1 cellular context compared by ENCODE assay signal in genomic region chr5:120239076-120239475, GRCh38.
TF ChIP-seq lines count a peak whose summit lies in the region.

No MANE protein-coding gene starts in this region.

TF ChIP-seq in H1, 55 proteins besides CTCF, POLR2A, EP300 and RAD21 (continued from another document):
- no peak for TF ChIP-seq CHD7 (IDR thresholded peaks at IDR 0.05; ENCODE audit: insufficient replicate concordance, low read length)
TF ChIP-seq in H1: peak in this region for 0.
